13 cellular contexts compared by ENCODE assay signal in genomic region chr2:136319227-136319626, GRCh38.
DNase-seq lines count a peak whose midpoint lies in the region; ATAC-seq lines count a peak whose summit lies in the region.
"Had no signal": no experiment of that assay in that cellular context is flagged by ENCODE, and none has a peak within 500 bp of the region (broad histone marks: within the 10 kb centered on the region; RNA-seq: fewer than 3 reads in every experiment).

No MANE protein-coding gene starts in this region.

- intact Hi-C loops in activated CD4-positive, alpha-beta T cell treated with anti-CD3 and anti-CD28 coated beads, Interleukin-2, amount 10 ng/mL, durations not matched to agents 24 days and 14 days (cut with micrococcal nuclease), result no loop called here
- intact Hi-C loops in activated T-helper 1 cell treated with anti-CD3 and anti-CD28 coated beads, Interleukin-12 subunit alpha, Interleukin-12 subunit beta, Interleukin-2, Interleukin-4 antibody, amounts not matched to agents 30 ng/mL and 10 ng/mL and 1 ng/mL, durations not matched to agents 14 hours and 24 hours and 36 hours (cut with micrococcal nuclease), result no loop called here

- H3K4me1 Mint-ChIP-seq in activated CD4-positive, alpha-beta T cell treated with anti-CD3 and anti-CD28 coated beads, Interleukin-2, amount 10 ng/mL, durations not matched to agents 24 days and 14 days, result peaks cover 41% of the 10 kb centered on the region
- peaks cover 47% of the 10 kb centered on the region for H3K4me1 Mint-ChIP-seq in activated T-helper 1 cell treated with anti-CD3 and anti-CD28 coated beads, Interleukin-12 subunit alpha, Interleukin-12 subunit beta, Interleukin-2, Interleukin-4 antibody, amounts not matched to agents 30 ng/mL and 10 ng/mL and 1 ng/mL, durations not matched to agents 14 hours and 24 hours and 36 hours (ENCODE audit: low read depth)

- peaks cover 5% of the 10 kb centered on the region for H3K36me3 Mint-ChIP-seq in activated CD4-positive, alpha-beta T cell treated with anti-CD3 and anti-CD28 coated beads, Interleukin-2, amount 10 ng/mL, durations not matched to agents 24 days and 14 days (ENCODE audit: low read depth)
- H3K36me3 Mint-ChIP-seq in activated T-helper 1 cell treated with anti-CD3 and anti-CD28 coated beads, Interleukin-12 subunit alpha, Interleukin-12 subunit beta, Interleukin-2, Interleukin-4 antibody, amounts not matched to agents 30 ng/mL and 10 ng/mL and 1 ng/mL, durations not matched to agents 14 hours and 24 hours and 36 hours (ENCODE audit: low read depth), result peaks cover 4% of the 10 kb centered on the region
- H3K36me3 Mint-ChIP-seq: IgD-negative memory B cell had no signal

- ATAC-seq in HG03135 (IDR thresholded peaks at IDR 0.05; ENCODE audit: unreplicated experiment), result no peak
- ATAC-seq: body of pancreas had no signal

- H3K4me3 ChIP-seq in Jurkat, Clone E6-1 (ENCODE audit: low read length), result no peak overlapping the region
- H3K4me3 ChIP-seq: body of pancreas had no signal

- DNase-seq in activated CD4-positive, alpha-beta T cell treated with anti-CD3 and anti-CD28 coated beads, Interleukin-2, amount 10 ng/mL, durations not matched to agents 24 days and 14 days, result no peak
- DNase-seq in activated CD4-positive, alpha-beta T cell treated with anti-CD3 and anti-CD28 coated beads for 1 hour, result no peak
- DNase-seq in Jurkat, Clone E6-1 (ENCODE audit: low read depth, low spot score), result peak; percentile 88
- no peak for DNase-seq in activated T-helper 1 cell treated with anti-CD3 and anti-CD28 coated beads, Interleukin-12 subunit alpha, Interleukin-12 subunit beta, Interleukin-2, Interleukin-4 antibody, amounts not matched to agents 30 ng/mL and 10 ng/mL and 1 ng/mL, durations not matched to agents 14 hours and 24 hours and 36 hours (ENCODE audit: low spot score)
- DNase-seq in stimulated activated CD8-positive, alpha-beta memory T cell treated with anti-CD3 and anti-CD28 coated beads, Interleukin-4, amount 100 ng/mL, for 24 hours (ENCODE audit: low read depth), result peak; percentile 4
- DNase-seq in DMS114 treated with DMSO at 0.1 percent for 48 hours (lab: John Stamatoyannopoulos, UW; ENCODE audit: unreplicated experiment) (no peak), T-helper 9 cell (no peak)
- DNase-seq: ACHN; activated CD4-positive, CD25-positive, alpha-beta regulatory T cell treated with anti-CD3 and anti-CD28 coated beads, Interleukin-2, amount 50 U/mL, for 72 hours; body of pancreas; NCI-H446 had no signal

- H3K27ac Mint-ChIP-seq in activated CD4-positive, alpha-beta T cell treated with anti-CD3 and anti-CD28 coated beads, Interleukin-2, amount 10 ng/mL, durations not matched to agents 24 days and 14 days, result peak overlapping the region; percentile 71
- peak overlapping the region; percentile 77 for H3K27ac Mint-ChIP-seq in activated T-helper 1 cell treated with anti-CD3 and anti-CD28 coated beads, Interleukin-12 subunit alpha, Interleukin-12 subunit beta, Interleukin-2, Interleukin-4 antibody, amounts not matched to agents 30 ng/mL and 10 ng/mL and 1 ng/mL, durations not matched to agents 14 hours and 24 hours and 36 hours
- H3K27ac Mint-ChIP-seq: IgD-negative memory B cell had no signal

- H3K27me3 Mint-ChIP-seq in activated CD4-positive, alpha-beta T cell treated with anti-CD3 and anti-CD28 coated beads, Interleukin-2, amount 10 ng/mL, durations not matched to agents 24 days and 14 days, result peaks cover 1% of the 10 kb centered on the region
- H3K27me3 Mint-ChIP-seq in activated T-helper 1 cell treated with anti-CD3 and anti-CD28 coated beads, Interleukin-12 subunit alpha, Interleukin-12 subunit beta, Interleukin-2, Interleukin-4 antibody, amounts not matched to agents 30 ng/mL and 10 ng/mL and 1 ng/mL, durations not matched to agents 14 hours and 24 hours and 36 hours (ENCODE audit: insufficient read depth), result peaks cover 2% of the 10 kb centered on the region
- H3K27me3 Mint-ChIP-seq: IgD-negative memory B cell had no signal

- H3K4me3 Mint-ChIP-seq in activated CD4-positive, alpha-beta T cell treated with anti-CD3 and anti-CD28 coated beads, Interleukin-2, amount 10 ng/mL, durations not matched to agents 24 days and 14 days, result peak overlapping the region; percentile 55
- H3K4me3 Mint-ChIP-seq in activated T-helper 1 cell treated with anti-CD3 and anti-CD28 coated beads, Interleukin-12 subunit alpha, Interleukin-12 subunit beta, Interleukin-2, Interleukin-4 antibody, amounts not matched to agents 30 ng/mL and 10 ng/mL and 1 ng/mL, durations not matched to agents 14 hours and 24 hours and 36 hours, result peak overlapping the region; percentile 45

- peaks cover 4% of the 10 kb centered on the region for H3K9me3 Mint-ChIP-seq in activated CD4-positive, alpha-beta T cell treated with anti-CD3 and anti-CD28 coated beads, Interleukin-2, amount 10 ng/mL, durations not matched to agents 24 days and 14 days
- no peaks in the 10 kb centered on the region for H3K9me3 Mint-ChIP-seq in activated T-helper 1 cell treated with anti-CD3 and anti-CD28 coated beads, Interleukin-12 subunit alpha, Interleukin-12 subunit beta, Interleukin-2, Interleukin-4 antibody, amounts not matched to agents 30 ng/mL and 10 ng/mL and 1 ng/mL, durations not matched to agents 14 hours and 24 hours and 36 hours
- H3K9me3 Mint-ChIP-seq: IgD-negative memory B cell had no signal

Comparison
In these comparisons a context has a peak if more than half of its experiments do, and no peak if none do; other contexts are left out.
1. DNase-seq: peak in Jurkat, Clone E6-1 (single experiment) and stimulated activated CD8-positive, alpha-beta memory T cell treated with anti-CD3 and anti-CD28 coated beads, Interleukin-4, amount 100 ng/mL, for 24 hours (single experiment); none in activated CD4-positive, alpha-beta T cell treated with anti-CD3 and anti-CD28 coated beads, Interleukin-2, amount 10 ng/mL, durations not matched to agents 24 days and 14 days (single experiment), activated CD4-positive, alpha-beta T cell treated with anti-CD3 and anti-CD28 coated beads for 1 hour (single experiment), activated T-helper 1 cell treated with anti-CD3 and anti-CD28 coated beads, Interleukin-12 subunit alpha, Interleukin-12 subunit beta, Interleukin-2, Interleukin-4 antibody, amounts not matched to agents 30 ng/mL and 10 ng/mL and 1 ng/mL, durations not matched to agents 14 hours and 24 hours and 36 hours (single experiment), DMS114 treated with DMSO at 0.1 percent for 48 hours (single experiment) and T-helper 9 cell (single experiment).